ENCODE assay signal across 8 cellular contexts in the genomic region with DNA sequence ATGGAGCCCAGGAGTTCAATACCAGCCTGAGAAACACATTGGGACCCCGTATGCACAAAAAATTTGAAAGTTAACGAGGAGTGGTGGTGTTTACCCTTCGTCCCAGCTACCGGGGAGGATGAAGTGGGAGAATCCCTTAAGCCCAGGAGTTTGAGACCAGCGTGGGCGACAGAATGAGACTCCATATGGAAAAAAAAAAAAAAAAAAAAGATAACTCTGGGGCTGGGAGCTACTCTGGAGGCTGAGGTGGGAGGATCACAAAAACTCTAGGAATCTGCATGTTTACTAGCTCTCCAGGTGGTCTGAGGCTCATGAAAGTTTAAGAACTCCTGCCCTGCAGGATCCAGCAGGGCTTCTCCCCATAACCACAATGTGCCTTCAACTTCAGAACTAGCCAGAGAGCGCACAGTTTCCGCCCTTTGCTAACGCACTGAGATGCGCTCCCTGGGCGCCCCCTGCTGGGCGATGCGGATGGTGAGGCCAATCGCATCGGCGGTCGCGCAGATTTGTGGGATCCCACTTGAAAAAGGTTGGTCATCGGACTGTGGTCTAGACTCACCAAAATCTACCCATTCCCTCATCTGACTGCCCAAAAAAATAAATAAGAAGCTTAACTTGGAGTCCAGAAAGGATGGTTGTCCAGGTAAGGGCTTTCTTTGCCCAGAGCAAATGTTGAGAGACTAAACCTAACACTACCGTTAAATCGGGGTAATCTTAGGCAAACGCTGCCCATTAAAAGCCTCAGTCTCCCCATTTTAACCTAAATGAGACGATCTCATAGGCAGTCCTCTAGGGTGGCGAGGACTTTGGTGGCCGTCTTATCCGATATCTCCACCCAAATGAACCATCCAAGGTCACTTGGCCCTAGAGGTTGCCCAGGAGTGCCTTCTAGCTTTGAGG. TPM values are rescaled to one million over a fixed set of nuclear protein-coding genes. Genes with fewer than 3 reads are reported as not detected.
DNase-seq lines count a peak whose midpoint lies in the region; ATAC-seq and TF ChIP-seq lines count a peak whose summit lies in the region.

No MANE protein-coding gene starts in this region.

- ATAC-seq in T-cell (replicated peaks in 1 of 4) (peak; percentile 72 to 85 (median 76)), left cardiac atrium (peak; percentile 62 to 75), GM18498 (IDR thresholded peaks at IDR 0.05; ENCODE audit: unreplicated experiment) (no peak)
- peak; percentile 80 for ATAC-seq in activated naive CD8-positive, alpha-beta T cell treated with anti-CD3 and anti-CD28 coated beads, Interleukin-2, amount 10 ng/mL, durations not matched to agents 7 days and 5 days (ENCODE audit: low read depth)

- peaks cover 46 to 78% (median 61%) of the 10 kb centered on the region in 3 donors for H3K4me1 Mint-ChIP-seq in T-cell
- peaks cover 48% of the 10 kb centered on the region for H3K4me1 Mint-ChIP-seq in activated naive CD8-positive, alpha-beta T cell treated with anti-CD3 and anti-CD28 coated beads, Interleukin-2, amount 10 ng/mL, durations not matched to agents 7 days and 5 days

- peaks cover 4 to 16% of the 10 kb centered on the region in 2 donors for H3K27me3 Mint-ChIP-seq in T-cell
- H3K27me3 Mint-ChIP-seq in activated naive CD8-positive, alpha-beta T cell treated with anti-CD3 and anti-CD28 coated beads, Interleukin-2, amount 10 ng/mL, durations not matched to agents 7 days and 5 days = peaks cover 15% of the 10 kb centered on the region

- DNase-seq in GM03348 (ENCODE audit: low spot score) = peak; percentile 86
- no peak for DNase-seq in LNCaP clone FGC (ENCODE audit: low read depth)
- DNase-seq in T-cell = peak; percentile 56 to 89 (median 79)
- DNase-seq in activated naive CD8-positive, alpha-beta T cell treated with anti-CD3 and anti-CD28 coated beads, Interleukin-2, amount 10 ng/mL, durations not matched to agents 7 days and 5 days = peak; percentile 92
- peak; percentile 87 for DNase-seq in left cardiac atrium
- DNase-seq in retina = peak; percentile 80
- no peak for DNase-seq in NCI-H2029 (lab: John Stamatoyannopoulos, UW)

- no peak overlapping the region for H3K4me3 ChIP-seq in LNCaP clone FGC (ENCODE audit: low read depth, low read length)

- H3K27ac Mint-ChIP-seq in T-cell = peak overlapping the region in 1 of 2 donors; percentile 79
- H3K27ac Mint-ChIP-seq in activated naive CD8-positive, alpha-beta T cell treated with anti-CD3 and anti-CD28 coated beads, Interleukin-2, amount 10 ng/mL, durations not matched to agents 7 days and 5 days = no peak overlapping the region

- no peaks in the 10 kb centered on the region for H3K9me3 Mint-ChIP-seq in T-cell
- H3K9me3 Mint-ChIP-seq in activated naive CD8-positive, alpha-beta T cell treated with anti-CD3 and anti-CD28 coated beads, Interleukin-2, amount 10 ng/mL, durations not matched to agents 7 days and 5 days = no peaks in the 10 kb centered on the region

- H3K4me3 Mint-ChIP-seq in T-cell = peak overlapping the region in 1 of 3 donors; percentile 37
- H3K4me3 Mint-ChIP-seq in activated naive CD8-positive, alpha-beta T cell treated with anti-CD3 and anti-CD28 coated beads, Interleukin-2, amount 10 ng/mL, durations not matched to agents 7 days and 5 days = peak overlapping the region; percentile 67

- no peaks in the 10 kb centered on the region for H3K36me3 Mint-ChIP-seq in T-cell
- no peaks in the 10 kb centered on the region for H3K36me3 Mint-ChIP-seq in activated naive CD8-positive, alpha-beta T cell treated with anti-CD3 and anti-CD28 coated beads, Interleukin-2, amount 10 ng/mL, durations not matched to agents 7 days and 5 days

- CTCF ChIA-PET in T-cell (lab: Charles Lee) = interaction anchor here (0.5 to 3.0 kb wide), 26 partner anchors 10 to 1859 kb away, joined by 3 to 18 read pairs (median 4); no protein-coding TSS in a partner anchor

- POLR2A ChIA-PET in T-cell (lab: Charles Lee) = interaction anchor here (0.5 to 0.7 kb wide), 3 partner anchors 20 to 1998 kb away, joined by 3 to 5 read pairs (median 3); no protein-coding TSS in a partner anchor
- POLR2A ChIA-PET in activated naive CD8-positive, alpha-beta T cell treated with anti-CD3 and anti-CD28 coated beads, Interleukin-2, amount 10 ng/mL, durations not matched to agents 7 days and 5 days (lab: Charles Lee) = interaction anchor here (0.7 to 2.4 kb wide), 8 partner anchors 10 to 194 kb away, joined by 3 to 12 read pairs (median 6); a partner anchor contains a TSS

- TF ChIP-seq CTCF in LNCaP clone FGC (IDR thresholded peaks at IDR 0.05; ENCODE audit: control insufficient read depth, extremely low read depth, insufficient read depth) = peak; percentile 71

- intact Hi-C loops in left cardiac atrium (cut with DNase I) = loop anchor here in 1 of 2 donors (5.0 kb wide), 1 partner anchor 36 kb away; no protein-coding TSS in a partner anchor

RNA-seq across cellular contexts. Expression of a gene that starts 8.8 kb away (rescaled TPM):
- 10 to 100 TPM in 2 of 5 donors, 1 to 10 TPM in 2, under 1 TPM in 1; 0.32 to 23.1 (median 5.3) TPM for total RNA-seq in T-cell
- 1 to 10 TPM; 9.3 to 9.9 TPM for total RNA-seq in activated naive CD8-positive, alpha-beta T cell treated with anti-CD3 and anti-CD28 coated beads, Interleukin-2, amount 10 ng/mL, durations not matched to agents 7 days and 5 days
- under 1 TPM in 1 of 2 donors, not detected in 1; 0.35 TPM for total RNA-seq in left cardiac atrium

RNA-seq across cellular contexts. Expression of a gene that starts 9.9 kb away (rescaled TPM):
- total RNA-seq in T-cell = 1 to 10 TPM; 3.0 to 7.3 (median 5.1) TPM
- total RNA-seq in activated naive CD8-positive, alpha-beta T cell treated with anti-CD3 and anti-CD28 coated beads, Interleukin-2, amount 10 ng/mL, durations not matched to agents 7 days and 5 days = 10 to 100 TPM in 1 of 2 experiments, 1 to 10 TPM in 1; 7.9 to 10.3 TPM
- not detected for total RNA-seq in left cardiac atrium

RNA-seq across cellular contexts. Expression of a gene that starts 46.0 kb away (rescaled TPM):
- total RNA-seq in T-cell (1,000 to 10,000 TPM in 4 of 5 donors, 100 to 1,000 TPM in 1; 994 to 1,121 (median 1,054) TPM), left cardiac atrium (10 to 100 TPM in 1 of 2 donors, 1 to 10 TPM in 1; 5.5 to 14.3 TPM)
- total RNA-seq in activated naive CD8-positive, alpha-beta T cell treated with anti-CD3 and anti-CD28 coated beads, Interleukin-2, amount 10 ng/mL, durations not matched to agents 7 days and 5 days = 1,000 to 10,000 TPM; 1,078 to 1,088 TPM

RNA-seq across cellular contexts. Expression of a gene that starts 46.8 kb away (rescaled TPM):
- 1 to 10 TPM in 2 of 5 donors, under 1 TPM in 1, not detected in 2; 0.95 to 1.3 (median 1.1) TPM for total RNA-seq in T-cell
- total RNA-seq in activated naive CD8-positive, alpha-beta T cell treated with anti-CD3 and anti-CD28 coated beads, Interleukin-2, amount 10 ng/mL, durations not matched to agents 7 days and 5 days = not detected
- total RNA-seq in left cardiac atrium = under 1 TPM in 1 of 2 donors, not detected in 1; 0.15 TPM

RNA-seq across cellular contexts. Expression of a gene that starts 57.4 kb away (rescaled TPM):
- total RNA-seq in T-cell (100 to 1,000 TPM in 3 of 5 donors, 10 to 100 TPM in 2; 39.5 to 112 (median 104) TPM), left cardiac atrium (10 to 100 TPM; 14.5 to 15.7 TPM)
- 10 to 100 TPM; 60.5 to 64.1 TPM for total RNA-seq in activated naive CD8-positive, alpha-beta T cell treated with anti-CD3 and anti-CD28 coated beads, Interleukin-2, amount 10 ng/mL, durations not matched to agents 7 days and 5 days

Comparison
In these comparisons a context has a peak if more than half of its experiments do, and no peak if none do; other contexts are left out.
1. DNase-seq: peak in GM03348 (single experiment), T-cell (34 of 34), activated naive CD8-positive, alpha-beta T cell treated with anti-CD3 and anti-CD28 coated beads, Interleukin-2, amount 10 ng/mL, durations not matched to agents 7 days and 5 days (single experiment), left cardiac atrium (single experiment) and retina (single experiment); none in LNCaP clone FGC (single experiment) and NCI-H2029 (single experiment).
2. RNA of a gene that starts 46.0 kb away (total RNA-seq): 1,078 to 1,088 TPM in activated naive CD8-positive, alpha-beta T cell treated with anti-CD3 and anti-CD28 coated beads, Interleukin-2, amount 10 ng/mL, durations not matched to agents 7 days and 5 days and 994 to 1,121 TPM in T-cell; 5.5 to 14.3 TPM in left cardiac atrium; every median in the first group is over 10 times any median in the second.